In the genomic region with DNA sequence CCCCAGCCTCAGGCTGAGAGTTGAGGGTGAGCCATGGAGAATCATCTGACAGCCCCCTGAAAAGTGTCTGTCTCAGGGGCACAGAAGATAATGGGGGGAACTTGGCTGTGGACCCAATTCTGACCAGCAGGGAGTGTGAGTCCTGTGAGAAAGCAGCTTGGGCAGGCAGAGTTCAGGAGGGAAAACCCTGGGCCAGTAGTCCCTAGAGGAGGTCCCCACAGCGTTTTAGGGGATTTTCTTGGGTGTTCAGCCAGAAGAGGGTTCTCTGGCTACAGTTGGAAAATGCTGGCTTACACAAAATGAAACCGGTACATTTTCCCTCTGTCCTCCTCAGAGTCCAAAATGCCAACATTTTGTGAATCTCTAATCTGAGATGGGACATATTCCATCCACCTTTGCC, we compare ENCODE assay signal across 1 cellular context.
TF ChIP-seq lines count a peak whose summit lies in the region.

No MANE protein-coding gene starts in this region.

TF ChIP-seq in WTC11, 78 proteins besides CTCF, POLR2A, EP300 and RAD21 (continued from another document):
- TF ChIP-seq, protein P1, sequence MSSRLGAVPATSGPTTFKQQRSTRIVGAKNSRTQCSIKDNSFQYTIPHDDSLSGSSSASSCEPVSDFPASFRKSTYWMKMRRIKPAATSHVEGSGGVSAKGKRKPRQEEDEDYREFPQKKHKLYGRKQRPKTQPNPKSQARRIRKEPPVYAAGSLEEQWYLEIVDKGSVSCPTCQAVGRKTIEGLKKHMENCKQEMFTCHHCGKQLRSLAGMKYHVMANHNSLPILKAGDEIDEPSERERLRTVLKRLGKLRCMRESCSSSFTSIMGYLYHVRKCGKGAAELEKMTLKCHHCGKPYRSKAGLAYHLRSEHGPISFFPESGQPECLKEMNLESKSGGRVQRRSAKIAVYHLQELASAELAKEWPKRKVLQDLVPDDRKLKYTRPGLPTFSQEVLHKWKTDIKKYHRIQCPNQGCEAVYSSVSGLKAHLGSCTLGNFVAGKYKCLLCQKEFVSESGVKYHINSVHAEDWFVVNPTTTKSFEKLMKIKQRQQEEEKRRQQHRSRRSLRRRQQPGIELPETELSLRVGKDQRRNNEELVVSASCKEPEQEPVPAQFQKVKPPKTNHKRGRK (CRISPR knock-in tag; IDR thresholded peaks at IDR 0.05; ENCODE audit: borderline replicate concordance): no peak
- TF ChIP-seq SOX15 (CRISPR knock-in tag; IDR thresholded peaks at IDR 0.05) (no peak), SMAD3 (CRISPR knock-in tag; IDR thresholded peaks at IDR 0.05; ENCODE audit: borderline replicate concordance) (no peak), MYBL2 (CRISPR knock-in tag; IDR thresholded peaks at IDR 0.05) (no peak), NFYB (CRISPR knock-in tag; conservative IDR thresholded peaks at IDR 0.05; ENCODE audit: low read depth) (no peak)
- TF ChIP-seq, protein P2, sequence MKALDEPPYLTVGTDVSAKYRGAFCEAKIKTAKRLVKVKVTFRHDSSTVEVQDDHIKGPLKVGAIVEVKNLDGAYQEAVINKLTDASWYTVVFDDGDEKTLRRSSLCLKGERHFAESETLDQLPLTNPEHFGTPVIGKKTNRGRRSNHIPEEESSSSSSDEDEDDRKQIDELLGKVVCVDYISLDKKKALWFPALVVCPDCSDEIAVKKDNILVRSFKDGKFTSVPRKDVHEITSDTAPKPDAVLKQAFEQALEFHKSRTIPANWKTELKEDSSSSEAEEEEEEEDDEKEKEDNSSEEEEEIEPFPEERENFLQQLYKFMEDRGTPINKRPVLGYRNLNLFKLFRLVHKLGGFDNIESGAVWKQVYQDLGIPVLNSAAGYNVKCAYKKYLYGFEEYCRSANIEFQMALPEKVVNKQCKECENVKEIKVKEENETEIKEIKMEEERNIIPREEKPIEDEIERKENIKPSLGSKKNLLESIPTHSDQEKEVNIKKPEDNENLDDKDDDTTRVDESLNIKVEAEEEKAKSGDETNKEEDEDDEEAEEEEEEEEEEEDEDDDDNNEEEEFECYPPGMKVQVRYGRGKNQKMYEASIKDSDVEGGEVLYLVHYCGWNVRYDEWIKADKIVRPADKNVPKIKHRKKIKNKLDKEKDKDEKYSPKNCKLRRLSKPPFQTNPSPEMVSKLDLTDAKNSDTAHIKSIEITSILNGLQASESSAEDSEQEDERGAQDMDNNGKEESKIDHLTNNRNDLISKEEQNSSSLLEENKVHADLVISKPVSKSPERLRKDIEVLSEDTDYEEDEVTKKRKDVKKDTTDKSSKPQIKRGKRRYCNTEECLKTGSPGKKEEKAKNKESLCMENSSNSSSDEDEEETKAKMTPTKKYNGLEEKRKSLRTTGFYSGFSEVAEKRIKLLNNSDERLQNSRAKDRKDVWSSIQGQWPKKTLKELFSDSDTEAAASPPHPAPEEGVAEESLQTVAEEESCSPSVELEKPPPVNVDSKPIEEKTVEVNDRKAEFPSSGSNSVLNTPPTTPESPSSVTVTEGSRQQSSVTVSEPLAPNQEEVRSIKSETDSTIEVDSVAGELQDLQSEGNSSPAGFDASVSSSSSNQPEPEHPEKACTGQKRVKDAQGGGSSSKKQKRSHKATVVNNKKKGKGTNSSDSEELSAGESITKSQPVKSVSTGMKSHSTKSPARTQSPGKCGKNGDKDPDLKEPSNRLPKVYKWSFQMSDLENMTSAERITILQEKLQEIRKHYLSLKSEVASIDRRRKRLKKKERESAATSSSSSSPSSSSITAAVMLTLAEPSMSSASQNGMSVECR (CRISPR knock-in tag; IDR thresholded peaks at IDR 0.05; ENCODE audit: borderline replicate concordance): no peak
- TF ChIP-seq, protein P3, sequence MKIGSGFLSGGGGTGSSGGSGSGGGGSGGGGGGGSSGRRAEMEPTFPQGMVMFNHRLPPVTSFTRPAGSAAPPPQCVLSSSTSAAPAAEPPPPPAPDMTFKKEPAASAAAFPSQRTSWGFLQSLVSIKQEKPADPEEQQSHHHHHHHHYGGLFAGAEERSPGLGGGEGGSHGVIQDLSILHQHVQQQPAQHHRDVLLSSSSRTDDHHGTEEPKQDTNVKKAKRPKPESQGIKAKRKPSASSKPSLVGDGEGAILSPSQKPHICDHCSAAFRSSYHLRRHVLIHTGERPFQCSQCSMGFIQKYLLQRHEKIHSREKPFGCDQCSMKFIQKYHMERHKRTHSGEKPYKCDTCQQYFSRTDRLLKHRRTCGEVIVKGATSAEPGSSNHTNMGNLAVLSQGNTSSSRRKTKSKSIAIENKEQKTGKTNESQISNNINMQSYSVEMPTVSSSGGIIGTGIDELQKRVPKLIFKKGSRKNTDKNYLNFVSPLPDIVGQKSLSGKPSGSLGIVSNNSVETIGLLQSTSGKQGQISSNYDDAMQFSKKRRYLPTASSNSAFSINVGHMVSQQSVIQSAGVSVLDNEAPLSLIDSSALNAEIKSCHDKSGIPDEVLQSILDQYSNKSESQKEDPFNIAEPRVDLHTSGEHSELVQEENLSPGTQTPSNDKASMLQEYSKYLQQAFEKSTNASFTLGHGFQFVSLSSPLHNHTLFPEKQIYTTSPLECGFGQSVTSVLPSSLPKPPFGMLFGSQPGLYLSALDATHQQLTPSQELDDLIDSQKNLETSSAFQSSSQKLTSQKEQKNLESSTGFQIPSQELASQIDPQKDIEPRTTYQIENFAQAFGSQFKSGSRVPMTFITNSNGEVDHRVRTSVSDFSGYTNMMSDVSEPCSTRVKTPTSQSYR (CRISPR knock-in tag; IDR thresholded peaks at IDR 0.05): no peak
- TF ChIP-seq, protein P4, sequence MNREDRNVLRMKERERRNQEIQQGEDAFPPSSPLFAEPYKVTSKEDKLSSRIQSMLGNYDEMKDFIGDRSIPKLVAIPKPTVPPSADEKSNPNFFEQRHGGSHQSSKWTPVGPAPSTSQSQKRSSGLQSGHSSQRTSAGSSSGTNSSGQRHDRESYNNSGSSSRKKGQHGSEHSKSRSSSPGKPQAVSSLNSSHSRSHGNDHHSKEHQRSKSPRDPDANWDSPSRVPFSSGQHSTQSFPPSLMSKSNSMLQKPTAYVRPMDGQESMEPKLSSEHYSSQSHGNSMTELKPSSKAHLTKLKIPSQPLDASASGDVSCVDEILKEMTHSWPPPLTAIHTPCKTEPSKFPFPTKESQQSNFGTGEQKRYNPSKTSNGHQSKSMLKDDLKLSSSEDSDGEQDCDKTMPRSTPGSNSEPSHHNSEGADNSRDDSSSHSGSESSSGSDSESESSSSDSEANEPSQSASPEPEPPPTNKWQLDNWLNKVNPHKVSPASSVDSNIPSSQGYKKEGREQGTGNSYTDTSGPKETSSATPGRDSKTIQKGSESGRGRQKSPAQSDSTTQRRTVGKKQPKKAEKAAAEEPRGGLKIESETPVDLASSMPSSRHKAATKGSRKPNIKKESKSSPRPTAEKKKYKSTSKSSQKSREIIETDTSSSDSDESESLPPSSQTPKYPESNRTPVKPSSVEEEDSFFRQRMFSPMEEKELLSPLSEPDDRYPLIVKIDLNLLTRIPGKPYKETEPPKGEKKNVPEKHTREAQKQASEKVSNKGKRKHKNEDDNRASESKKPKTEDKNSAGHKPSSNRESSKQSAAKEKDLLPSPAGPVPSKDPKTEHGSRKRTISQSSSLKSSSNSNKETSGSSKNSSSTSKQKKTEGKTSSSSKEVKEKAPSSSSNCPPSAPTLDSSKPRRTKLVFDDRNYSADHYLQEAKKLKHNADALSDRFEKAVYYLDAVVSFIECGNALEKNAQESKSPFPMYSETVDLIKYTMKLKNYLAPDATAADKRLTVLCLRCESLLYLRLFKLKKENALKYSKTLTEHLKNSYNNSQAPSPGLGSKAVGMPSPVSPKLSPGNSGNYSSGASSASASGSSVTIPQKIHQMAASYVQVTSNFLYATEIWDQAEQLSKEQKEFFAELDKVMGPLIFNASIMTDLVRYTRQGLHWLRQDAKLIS (CRISPR knock-in tag; IDR thresholded peaks at IDR 0.05; ENCODE audit: borderline replicate concordance): no peak
- TF ChIP-seq, protein P5, sequence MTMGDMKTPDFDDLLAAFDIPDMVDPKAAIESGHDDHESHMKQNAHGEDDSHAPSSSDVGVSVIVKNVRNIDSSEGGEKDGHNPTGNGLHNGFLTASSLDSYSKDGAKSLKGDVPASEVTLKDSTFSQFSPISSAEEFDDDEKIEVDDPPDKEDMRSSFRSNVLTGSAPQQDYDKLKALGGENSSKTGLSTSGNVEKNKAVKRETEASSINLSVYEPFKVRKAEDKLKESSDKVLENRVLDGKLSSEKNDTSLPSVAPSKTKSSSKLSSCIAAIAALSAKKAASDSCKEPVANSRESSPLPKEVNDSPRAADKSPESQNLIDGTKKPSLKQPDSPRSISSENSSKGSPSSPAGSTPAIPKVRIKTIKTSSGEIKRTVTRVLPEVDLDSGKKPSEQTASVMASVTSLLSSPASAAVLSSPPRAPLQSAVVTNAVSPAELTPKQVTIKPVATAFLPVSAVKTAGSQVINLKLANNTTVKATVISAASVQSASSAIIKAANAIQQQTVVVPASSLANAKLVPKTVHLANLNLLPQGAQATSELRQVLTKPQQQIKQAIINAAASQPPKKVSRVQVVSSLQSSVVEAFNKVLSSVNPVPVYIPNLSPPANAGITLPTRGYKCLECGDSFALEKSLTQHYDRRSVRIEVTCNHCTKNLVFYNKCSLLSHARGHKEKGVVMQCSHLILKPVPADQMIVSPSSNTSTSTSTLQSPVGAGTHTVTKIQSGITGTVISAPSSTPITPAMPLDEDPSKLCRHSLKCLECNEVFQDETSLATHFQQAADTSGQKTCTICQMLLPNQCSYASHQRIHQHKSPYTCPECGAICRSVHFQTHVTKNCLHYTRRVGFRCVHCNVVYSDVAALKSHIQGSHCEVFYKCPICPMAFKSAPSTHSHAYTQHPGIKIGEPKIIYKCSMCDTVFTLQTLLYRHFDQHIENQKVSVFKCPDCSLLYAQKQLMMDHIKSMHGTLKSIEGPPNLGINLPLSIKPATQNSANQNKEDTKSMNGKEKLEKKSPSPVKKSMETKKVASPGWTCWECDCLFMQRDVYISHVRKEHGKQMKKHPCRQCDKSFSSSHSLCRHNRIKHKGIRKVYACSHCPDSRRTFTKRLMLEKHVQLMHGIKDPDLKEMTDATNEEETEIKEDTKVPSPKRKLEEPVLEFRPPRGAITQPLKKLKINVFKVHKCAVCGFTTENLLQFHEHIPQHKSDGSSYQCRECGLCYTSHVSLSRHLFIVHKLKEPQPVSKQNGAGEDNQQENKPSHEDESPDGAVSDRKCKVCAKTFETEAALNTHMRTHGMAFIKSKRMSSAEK (CRISPR knock-in tag; IDR thresholded peaks at IDR 0.05; ENCODE audit: borderline replicate concordance): no peak
